Comparison of ENCODE assay signal across 1 cellular context in the genomic region with DNA sequence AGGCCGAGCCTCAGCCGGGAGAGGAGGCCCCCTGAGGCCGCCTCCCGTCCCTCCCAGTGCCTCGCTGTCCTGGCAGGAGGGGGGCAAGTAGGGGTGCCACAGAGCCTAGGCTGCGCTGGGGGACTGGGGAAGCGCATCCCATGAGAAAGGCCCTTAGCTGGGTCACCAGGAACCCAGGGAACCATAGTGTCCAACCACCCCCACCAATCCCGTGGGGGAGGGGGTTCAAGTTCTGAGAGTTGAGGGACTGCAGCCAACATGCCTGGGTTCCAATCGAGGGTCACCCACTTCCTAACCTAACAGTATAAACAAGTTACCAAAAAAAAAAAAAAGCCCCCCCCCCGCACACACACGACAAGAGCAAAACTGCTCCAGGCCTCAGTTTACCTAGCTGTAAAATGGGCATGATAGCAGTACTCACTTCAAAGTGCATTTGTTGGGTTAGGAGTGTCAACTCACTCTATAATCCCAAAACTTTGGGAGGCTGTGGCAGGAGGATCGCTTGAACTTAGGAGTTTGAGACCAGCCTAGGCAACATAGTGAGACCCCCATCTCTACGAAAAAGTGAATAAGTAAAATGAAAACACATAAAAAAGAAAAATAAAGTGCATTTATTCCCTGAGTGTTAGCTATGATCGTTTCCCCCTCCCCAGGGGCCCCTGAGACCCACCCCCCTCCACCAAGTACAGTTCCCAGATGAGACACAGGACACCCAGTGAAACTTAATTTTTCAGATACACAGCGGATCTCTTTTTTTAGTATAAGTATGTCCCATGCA.
A peak's percentile ranks its signal among the peaks of the same experiment; 100 is the strongest.
TF ChIP-seq lines count a peak whose summit lies in the region.

No MANE protein-coding gene starts in this region.

TF ChIP-seq in HCT116, 20 proteins besides CTCF, POLR2A, EP300 and RAD21:
- TF ChIP-seq YY1 (IDR thresholded peaks at IDR 0.05; ENCODE audit: extremely low read depth, insufficient replicate concordance, low read depth, low read length) (peak; percentile 19), ZNF274 (IDR thresholded peaks at IDR 0.05; ENCODE audit: low read depth, low read length) (no peak), SRF (IDR thresholded peaks at IDR 0.05; ENCODE audit: low read depth) (no peak)
TF ChIP-seq in HCT116: peak in this region for 1.
